Comparison of ENCODE assay signal across 16 cellular contexts in the genomic region with DNA sequence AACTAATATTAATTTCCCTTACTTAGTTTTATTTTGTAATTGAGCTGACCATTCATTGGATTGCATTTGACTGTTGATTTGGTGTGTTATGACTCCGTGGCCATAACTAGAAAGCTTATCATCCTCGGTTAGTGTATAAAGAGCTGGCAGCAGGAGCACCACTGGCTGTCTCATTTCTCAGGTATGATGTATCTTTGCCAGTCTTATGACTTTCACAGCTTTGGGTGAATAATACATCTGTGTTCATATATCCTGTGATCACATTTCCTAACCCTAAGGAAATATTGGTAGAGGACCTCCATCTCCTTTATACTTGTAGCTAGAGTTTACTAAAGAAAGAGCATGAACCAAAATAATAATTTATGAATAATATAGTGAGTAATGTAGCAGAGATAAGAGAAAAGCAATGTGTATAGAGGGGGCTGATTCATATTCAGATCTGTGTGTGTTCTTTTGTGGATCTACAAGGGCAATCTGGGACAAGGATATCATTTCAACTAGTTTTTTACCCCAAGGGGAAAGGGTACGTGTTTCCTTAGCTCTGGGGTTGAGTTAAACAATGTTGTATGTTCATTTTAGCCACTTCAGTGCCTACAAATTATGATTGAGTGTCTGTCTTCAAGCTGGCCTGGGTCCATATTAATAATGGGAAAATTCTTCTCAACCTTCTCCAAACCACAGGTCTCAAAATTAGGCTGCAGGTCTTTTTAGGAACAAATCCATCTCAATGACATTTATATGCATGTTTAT.
A peak's percentile ranks its signal among the peaks of the same experiment; 100 is the strongest.
DNase-seq lines count a peak whose midpoint lies in the region; ATAC-seq, FAIRE-seq and TF ChIP-seq lines count a peak whose summit lies in the region.
"Had no signal": no experiment of that assay in that cellular context is flagged by ENCODE, and none has a peak within 500 bp of the region (broad histone marks: within the 10 kb centered on the region; RNA-seq: fewer than 3 reads in every experiment).

No MANE protein-coding gene starts in this region.

- H3K9me2 ChIP-seq in hepatocyte (replicated peaks; ENCODE audit: insufficient read depth), result no peaks in the 10 kb centered on the region

- H3K4me3 ChIP-seq in AG10803 (ENCODE audit: low read length) (no peak overlapping the region), IMR-90 (ENCODE audit: insufficient read depth, low read depth, low read length) (no peak overlapping the region), K562 (no peak overlapping the region), hepatocyte (no peak overlapping the region)
- H3K4me3 ChIP-seq: ovary had no signal

- POLR2A ChIA-PET in IMR-90 (lab: Charles Lee; ENCODE audit: unreplicated experiment), result no interaction called here
- POLR2A ChIA-PET in K562 (lab: Yijun Ruan, JAX), result no interaction called here

- no peak overlapping the region for H2AK5ac ChIP-seq in IMR-90 (ENCODE audit: low read depth, low read length)

- no peak overlapping the region for H2BK15ac ChIP-seq in IMR-90 (ENCODE audit: low read depth, low read length)

- no peak overlapping the region for H3K4ac ChIP-seq in IMR-90 (ENCODE audit: low read depth, low read length)

- no peaks in the 10 kb centered on the region for H4K20me1 ChIP-seq in IMR-90 (ENCODE audit: insufficient read depth, low read length)
- no peaks in the 10 kb centered on the region for H4K20me1 ChIP-seq in K562 (replicated peaks; ENCODE audit: control insufficient read depth, insufficient read depth, low read length)
- no peaks in the 10 kb centered on the region for H4K20me1 ChIP-seq in hepatocyte (ENCODE audit: insufficient read depth, poor library complexity, severe bottlenecking)

- no peak for TF ChIP-seq CTCF in AG10803 (conservative IDR thresholded peaks at IDR 0.05; ENCODE audit: low read length)
- no peak for TF ChIP-seq CTCF in IMR-90 (conservative IDR thresholded peaks at IDR 0.05; ENCODE audit: low read depth, low read length)
- TF ChIP-seq CTCF in K562 (IDR thresholded peaks at IDR 0.05 in 2 of 3, conservative IDR thresholded peaks at IDR 0.05 in 1 of 3; ENCODE audit: insufficient read depth in 2 of 3, low read depth in 1 of 3, low read length in 3 of 3), result no peak
- no peak for TF ChIP-seq CTCF in hepatocyte (IDR thresholded peaks at IDR 0.05; ENCODE audit: poor library complexity)

- intact Hi-C loops in IMR-90 (cut with micrococcal nuclease) (no loop called here), K562 (cut with micrococcal nuclease) (no loop called here)

- ATAC-seq in IMR-90 (ENCODE audit: low read depth), result peak; percentile 85
- ATAC-seq in K562, result no peak
- no peak for ATAC-seq in GM19328 (IDR thresholded peaks at IDR 0.05; ENCODE audit: unreplicated experiment)
- ATAC-seq: activated CD8-positive, alpha-beta T cell treated with anti-CD3 and anti-CD28 coated beads, Interleukin-2, amount 10 ng/mL, durations not matched to agents 7 days and 5 days; activated T-helper 17 cell treated with anti-CD3 and anti-CD28 coated beads, Interleukin-2, amount 50 U/mL, for 72 hours; stimulated activated effector memory CD8-positive, alpha-beta T cell treated with anti-CD3 and anti-CD28 coated beads, Interleukin-12 subunit alpha, Interleukin-12 subunit beta, amount 100 ng/mL, for 72 hours had no signal

- H2AFZ ChIP-seq in IMR-90 (replicated peaks; ENCODE audit: low read length, poor library complexity), result no peak overlapping the region
- no peak overlapping the region for H2AFZ ChIP-seq in K562 (ENCODE audit: low read depth, low read length)
- H2AFZ ChIP-seq in hepatocyte, result no peak overlapping the region

- no peak overlapping the region for H4K91ac ChIP-seq in IMR-90 (ENCODE audit: insufficient read depth, low read depth, low read length)

- BruUV-seq in IMR-90 (replicated peaks; lab: Mats Ljungman, UMichigan) (no TSS peak), K562 (replicated peaks; lab: Mats Ljungman, UMichigan) (no TSS peak)

- no peak overlapping the region for H2BK20ac ChIP-seq in IMR-90 (ENCODE audit: low read depth, low read length)

- no peak overlapping the region for H2BK120ac ChIP-seq in IMR-90 (ENCODE audit: low read depth, low read length)

- H3K36me3 ChIP-seq in IMR-90 (ENCODE audit: control insufficient read depth, insufficient read depth, low read length) (no peaks in the 10 kb centered on the region), K562 (ENCODE audit: control insufficient read depth, insufficient read depth, low read length) (0 out of 3 replicates have a peak, but pooled peaks cover 4% of the 10 kb centered on the region), hepatocyte (replicated peaks; ENCODE audit: insufficient read depth, low read depth) (no peaks in the 10 kb centered on the region)
- H3K36me3 ChIP-seq: ovary had no signal

- no peak overlapping the region for H3K14ac ChIP-seq in IMR-90 (replicated peaks; ENCODE audit: low read depth, low read length)

- H4K8ac ChIP-seq in IMR-90 (ENCODE audit: low read depth in 2 of 2, low read length in 2 of 2), result no peak overlapping the region

- TF ChIP-seq RAD21 in IMR-90 (IDR thresholded peaks at IDR 0.05; ENCODE audit: low read length) (no peak), K562 (CRISPR knock-in tag; conservative IDR thresholded peaks at IDR 0.05 in 1 of 2, IDR thresholded peaks at IDR 0.05 in 1 of 2) (no peak)

- no peak overlapping the region for H3K23ac ChIP-seq in IMR-90 (ENCODE audit: low read depth, low read length)

- H3K79me1 ChIP-seq in IMR-90 (ENCODE audit: low read depth in 1 of 2, low read length in 2 of 2), result no peaks in the 10 kb centered on the region

- FAIRE-seq in K562 (lab: Jason Lieb, UNC), result no peak

- no peaks in the 10 kb centered on the region for H3K9me1 ChIP-seq in IMR-90 (ENCODE audit: insufficient read depth, low read length)
- H3K9me1 ChIP-seq in K562 (ENCODE audit: control insufficient read depth, insufficient read depth, low read length), result no peaks in the 10 kb centered on the region

- H3K4me1 ChIP-seq in IMR-90 (ENCODE audit: control insufficient read depth, insufficient read depth, low read length) (no peaks in the 10 kb centered on the region), K562 (replicated peaks in 1 of 2; ENCODE audit: control insufficient read depth in 2 of 2, insufficient read depth in 2 of 2, low read length in 2 of 2) (no peaks in the 10 kb centered on the region), hepatocyte (ENCODE audit: insufficient read depth) (peaks cover 6% of the 10 kb centered on the region)

- no peak overlapping the region for H4K5ac ChIP-seq in IMR-90 (ENCODE audit: low read depth, low read length)

- no peaks in the 10 kb centered on the region for H3K9me3 ChIP-seq in IMR-90 (ENCODE audit: control insufficient read depth, insufficient read depth, low read length)
- no peaks in the 10 kb centered on the region for H3K9me3 ChIP-seq in K562 (replicated peaks; ENCODE audit: control insufficient read depth, insufficient read depth, low read depth, low read length)
- no peaks in the 10 kb centered on the region for H3K9me3 ChIP-seq in hepatocyte (ENCODE audit: low read depth)
- H3K9me3 ChIP-seq: ovary had no signal

- CTCF ChIA-PET in IMR-90 (lab: Yijun Ruan, JAX) (no interaction called here), K562 (lab: Yijun Ruan, JAX; ENCODE audit: low intra/inter-chr PET ratio) (no interaction called here)

- dilution Hi-C loops in IMR-90 (cut with HindIII; ENCODE audit: low sequenced_read_pairs, unreplicated experiment), result no loop called here

- DNase-seq in AG10803 (ENCODE audit: low read depth), result peak; percentile 69
- peak; percentile 82 for DNase-seq in IMR-90
- DNase-seq in K562 (ENCODE audit: extremely low read depth in 1 of 4, low spot score in 3 of 4), result no peak
- DNase-seq in hepatocyte (ENCODE audit: low spot score), result no peak
- DNase-seq in AG08396 (ENCODE audit: low spot score), result no peak
- DNase-seq in GDM1 (lab: John Stamatoyannopoulos, UW), result no peak
- no peak for DNase-seq in NCI-H446 (lab: John Stamatoyannopoulos, UW)
- DNase-seq: activated CD8-positive, alpha-beta T cell treated with anti-CD3 and anti-CD28 coated beads, Interleukin-2, amount 10 ng/mL, durations not matched to agents 7 days and 5 days; head of caudate nucleus; NCI-H1436 treated with DMSO at 0.1 percent for 48 hours; ovary; trophoblast cell had no signal

- H3K27me3 ChIP-seq in IMR-90 (ENCODE audit: control insufficient read depth, insufficient read depth, low read length) (no peaks in the 10 kb centered on the region), K562 (ENCODE audit: control insufficient read depth in 2 of 2, insufficient read depth in 2 of 2, low read length in 2 of 2) (no peaks in the 10 kb centered on the region), hepatocyte (no peaks in the 10 kb centered on the region)
- H3K27me3 ChIP-seq: ovary had no signal

- no peak overlapping the region for H3K4me2 ChIP-seq in IMR-90 (ENCODE audit: low read depth, low read length)
- no peak overlapping the region for H3K4me2 ChIP-seq in K562 (ENCODE audit: insufficient read depth, low read length)
- no peak overlapping the region for H3K4me2 ChIP-seq in hepatocyte

- H3K27ac ChIP-seq in IMR-90 (ENCODE audit: insufficient read depth, low read length) (no peak overlapping the region), K562 (ENCODE audit: extremely low read depth, low read depth, low read length) (no peak overlapping the region), hepatocyte (peak overlapping the region; percentile 43)
- H3K27ac ChIP-seq: ovary, VCaP had no signal

- in situ Hi-C loops in IMR-90 (cut with MboI; ENCODE audit: low sequenced_read_pairs), result no loop called here
- in situ Hi-C loops in K562 (cut with MboI), result no loop called here

- TF ChIP-seq POLR2A in IMR-90 (IDR thresholded peaks at IDR 0.05; ENCODE audit: low read depth, low read length) (no peak), K562 (conservative IDR thresholded peaks at IDR 0.05) (no peak)

- H2BK5ac ChIP-seq in IMR-90 (ENCODE audit: low read depth, low read length, poor library complexity, severe bottlenecking), result no peak overlapping the region

- H3K79me2 ChIP-seq in K562 (ENCODE audit: control insufficient read depth, insufficient read depth, low read length), result no peaks in the 10 kb centered on the region
- no peaks in the 10 kb centered on the region for H3K79me2 ChIP-seq in hepatocyte

- H3K9ac ChIP-seq in IMR-90 (ENCODE audit: low read depth, low read length), result no peak overlapping the region
- no peak overlapping the region for H3K9ac ChIP-seq in K562 (ENCODE audit: insufficient read depth in 1 of 2, low read depth in 2 of 2, low read length in 2 of 2)

- H3K18ac ChIP-seq in IMR-90 (ENCODE audit: low read depth, low read length), result no peak overlapping the region

- no peak overlapping the region for H3K56ac ChIP-seq in IMR-90 (ENCODE audit: extremely low read depth, insufficient read depth, low read length)

- WGBS in IMR-90 (ENCODE audit: extremely low coverage in 2 of 2, insufficient read length in 1 of 2), 2 experiments, result no CpG with 5 or more reads among the region's 3 CpGs
- 60% methylated on average over 3 of the region's 3 CpGs for WGBS in K562 (ENCODE audit: insufficient coverage, low coverage, missing lambda C conversion rate)
- 65% methylated on average over 3 of the region's 3 CpGs for WGBS in hepatocyte (ENCODE audit: low lambda C conversion rate, missing lambda C conversion rate)

- H2AK9ac ChIP-seq in IMR-90 (replicated peaks; ENCODE audit: low read depth, low read length, poor library complexity), result no peak overlapping the region

- TF ChIP-seq EP300 in K562 (IDR thresholded peaks at IDR 0.05; ENCODE audit: low read length), result no peak

TF ChIP-seq in K562, 482 proteins besides CTCF, POLR2A, EP300 and RAD21 (continues in another document):
- TF ChIP-seq ZNF644 (tag; IDR thresholded peaks at IDR 0.05; ENCODE audit: low read depth), result no peak
- TF ChIP-seq CREBBP (IDR thresholded peaks at IDR 0.05; ENCODE audit: low read depth, low read length), result peak; percentile 47

Comparison
In these comparisons a context has a peak if more than half of its experiments do, and no peak if none do; other contexts are left out.
1. DNase-seq: peak in AG10803 (single experiment) and IMR-90 (single experiment); none in K562 (0 of 4), hepatocyte (single experiment), AG08396 (single experiment), GDM1 (single experiment) and NCI-H446 (0 of 2).